17 cellular contexts compared by ENCODE assay signal in genomic region chr2:221100467-221101089, GRCh38.
DNase-seq lines count a peak whose midpoint lies in the region; ATAC-seq and TF ChIP-seq lines count a peak whose summit lies in the region.
"Had no signal": no experiment of that assay in that cellular context is flagged by ENCODE, and none has a peak within 500 bp of the region (broad histone marks: within the 10 kb centered on the region; RNA-seq: fewer than 3 reads in every experiment).

No MANE protein-coding gene starts in this region.

- H3K4me2 ChIP-seq in SK-N-SH = no peak overlapping the region
- no peak overlapping the region for H3K4me2 ChIP-seq in OCI-LY1 (ENCODE audit: low read length)

- peaks cover 9% of the 10 kb centered on the region for H3K27me3 Mint-ChIP-seq in stimulated activated naive CD8-positive, alpha-beta T cell treated with anti-CD3 and anti-CD28 coated beads, Interleukin-15, amount 100 ng/mL, for 72 hours

- no peaks in the 10 kb centered on the region; a peak in 2 of 4 replicates for H3K4me1 ChIP-seq in SK-N-SH (ENCODE audit: control insufficient read depth in 1 of 2, insufficient read depth in 2 of 2, low read depth in 1 of 2, low read length in 1 of 2)
- no peaks in the 10 kb centered on the region for H3K4me1 ChIP-seq in OCI-LY1 (ENCODE audit: insufficient read depth, low read length, severe bottlenecking)
- peaks cover 15% of the 10 kb centered on the region for H3K4me1 ChIP-seq in testis

- no peak overlapping the region for H3K4me3 Mint-ChIP-seq in stimulated activated naive CD8-positive, alpha-beta T cell treated with anti-CD3 and anti-CD28 coated beads, Interleukin-15, amount 100 ng/mL, for 72 hours
- H3K4me3 Mint-ChIP-seq: activated T-helper 17 cell treated with anti-CD3 and anti-CD28 coated beads, Interleukin-2, amount 50 U/mL, for 72 hours; immature natural killer cell; naive B cell had no signal

- TF ChIP-seq CTCF in SK-N-SH (IDR thresholded peaks at IDR 0.05) (peak; percentile 26), OCI-LY1 (IDR thresholded peaks at IDR 0.05; ENCODE audit: low read length) (peak; percentile 11; the same call in 1 of the 2 replicates), testis (IDR thresholded peaks at IDR 0.05) (no peak), dorsolateral prefrontal cortex (IDR thresholded peaks at IDR 0.05 in 54 of 56, conservative IDR thresholded peaks at IDR 0.05 in 2 of 56; ENCODE audit: low read depth in 1 of 56, partially characterized antibody in 56 of 56) (peak in 4 of 56 donors; percentile 13 to 22 (median 18))

- 55% methylated on average over 7 of the region's 11 CpGs for WGBS in SK-N-SH (ENCODE audit: low lambda C conversion rate)
- WGBS in testis, 2 donors = 84% methylated on average over 11 of the region's 11 CpGs

- intact Hi-C loops in testis (cut with DNase I; ENCODE audit: low total_unique reads) = no loop called here
- intact Hi-C loops in dorsolateral prefrontal cortex (cut with DNase I) = no loop called here

- POLR2A ChIA-PET in SK-N-SH (lab: Yijun Ruan, JAX) = no interaction called here

- H3K36me3 ChIP-seq in SK-N-SH (replicated peaks in 1 of 2; ENCODE audit: control insufficient read depth in 1 of 2, insufficient read depth in 2 of 2, low read length in 1 of 2) = no peaks in the 10 kb centered on the region
- H3K36me3 ChIP-seq in OCI-LY1 (ENCODE audit: insufficient read depth, low read length) = no peaks in the 10 kb centered on the region
- H3K36me3 ChIP-seq in testis (ENCODE audit: low read depth, missing control alignments) = no peaks in the 10 kb centered on the region

- DNase-seq in SK-N-SH (no peak), glomerular visceral epithelial cell (ENCODE audit: extremely low spot score) (peak; percentile 81), testis (peak; percentile 35), hippocampal formation (lab: John Stamatoyannopoulos, UW) (no peak), dorsolateral prefrontal cortex (no peak)
- DNase-seq in stimulated activated naive CD8-positive, alpha-beta T cell treated with anti-CD3 and anti-CD28 coated beads, Interleukin-15, amount 100 ng/mL, for 72 hours = no peak
- DNase-seq: activated CD4-positive, alpha-beta T cell treated with anti-CD3 and anti-CD28 coated beads for 48 hours; caudate nucleus; immature natural killer cell; naive B cell; NCI-H1694; NK-92 treated with Interleukin-12 subunit alpha and Interleukin-12 subunit beta, amount 100 ng/mL, for 24 hours had no signal

- H3K27me3 ChIP-seq in SK-N-SH (ENCODE audit: insufficient read depth) = no peaks in the 10 kb centered on the region
- H3K27me3 ChIP-seq in OCI-LY1 (ENCODE audit: insufficient read depth, low read length) = no peaks in the 10 kb centered on the region
- no peaks in the 10 kb centered on the region for H3K27me3 ChIP-seq in testis
- peaks cover 0 to 3% (median 0%) of the 10 kb centered on the region in 45 donors for H3K27me3 ChIP-seq in dorsolateral prefrontal cortex

- H3K4me3 ChIP-seq in SK-N-SH (ENCODE audit: low read depth in 2 of 2, low read length in 1 of 2) (no peak overlapping the region), OCI-LY1 (ENCODE audit: low read depth, low read length, poor library complexity, severe bottlenecking) (no peak overlapping the region), testis (no peak overlapping the region), dorsolateral prefrontal cortex (no peak overlapping the region)
- H3K4me3 ChIP-seq: skin epidermis had no signal

- no peak overlapping the region for H3K27ac ChIP-seq in SK-N-SH (ENCODE audit: low read depth in 2 of 2, low read length in 1 of 2)
- no peak overlapping the region for H3K27ac ChIP-seq in OCI-LY1 (ENCODE audit: low read depth, low read length, poor library complexity, severe bottlenecking)
- H3K27ac ChIP-seq in testis = no peak overlapping the region
- no peak overlapping the region for H3K27ac ChIP-seq in dorsolateral prefrontal cortex
- H3K27ac ChIP-seq: skin epidermis had no signal

- H3K9ac ChIP-seq in SK-N-SH (no peak overlapping the region), OCI-LY1 (ENCODE audit: low read length) (no peak overlapping the region)

- ATAC-seq in SK-N-SH treated with all-trans-retinoic acid at 6 μM for 48 hours = no peak
- ATAC-seq in stimulated activated naive CD8-positive, alpha-beta T cell treated with anti-CD3 and anti-CD28 coated beads, Interleukin-15, amount 100 ng/mL, for 72 hours = no peak
- ATAC-seq: activated T-helper 17 cell treated with anti-CD3 and anti-CD28 coated beads, Interleukin-2, amount 50 U/mL, for 72 hours; esophagus mucosa had no signal

- H3K9me3 ChIP-seq in SK-N-SH (no peaks in the 10 kb centered on the region), OCI-LY1 (ENCODE audit: low read length) (no peaks in the 10 kb centered on the region), testis (no peaks in the 10 kb centered on the region)

- H3K79me2 ChIP-seq in SK-N-SH (ENCODE audit: insufficient read depth) (no peaks in the 10 kb centered on the region), OCI-LY1 (ENCODE audit: insufficient read depth, low read length) (no peaks in the 10 kb centered on the region)

- H4K20me1 ChIP-seq in SK-N-SH (ENCODE audit: insufficient read depth) = no peaks in the 10 kb centered on the region
- H4K20me1 ChIP-seq in OCI-LY1 (ENCODE audit: insufficient read depth, low read length) = no peaks in the 10 kb centered on the region

- peaks cover 8% of the 10 kb centered on the region for H3F3A ChIP-seq in SK-N-SH (replicated peaks; ENCODE audit: insufficient read depth)
- H3F3A ChIP-seq in OCI-LY1 (ENCODE audit: insufficient read depth, low read length) = no peaks in the 10 kb centered on the region

- H2AFZ ChIP-seq in SK-N-SH (ENCODE audit: low read depth) = no peak overlapping the region
- H2AFZ ChIP-seq in OCI-LY1 (ENCODE audit: low read length) = no peak overlapping the region

- CTCF ChIA-PET in SK-N-SH (lab: Yijun Ruan, JAX) = no interaction called here

- H3K9me2 ChIP-seq in SK-N-SH = no peaks in the 10 kb centered on the region
- H3K9me2 ChIP-seq in OCI-LY1 (ENCODE audit: low read depth, low read length) = no peaks in the 10 kb centered on the region

- no peak for TF ChIP-seq RAD21 in SK-N-SH (IDR thresholded peaks at IDR 0.05; ENCODE audit: low read length)

- TF ChIP-seq EP300 in SK-N-SH (IDR thresholded peaks at IDR 0.05; ENCODE audit: borderline replicate concordance in 1 of 2, low read depth in 1 of 2, low read length in 1 of 2) = no peak

- no peak overlapping the region for H3K27ac Mint-ChIP-seq in stimulated activated naive CD8-positive, alpha-beta T cell treated with anti-CD3 and anti-CD28 coated beads, Interleukin-15, amount 100 ng/mL, for 72 hours
- H3K27ac Mint-ChIP-seq: activated T-helper 17 cell treated with anti-CD3 and anti-CD28 coated beads, Interleukin-2, amount 50 U/mL, for 72 hours; immature natural killer cell had no signal

- TF ChIP-seq POLR2A in testis (IDR thresholded peaks at IDR 0.05) = no peak

- H3K9me3 Mint-ChIP-seq in stimulated activated naive CD8-positive, alpha-beta T cell treated with anti-CD3 and anti-CD28 coated beads, Interleukin-15, amount 100 ng/mL, for 72 hours = peaks cover 0 to 7% of the 10 kb centered on the region in 2 donors
- H3K9me3 Mint-ChIP-seq: activated T-helper 17 cell treated with anti-CD3 and anti-CD28 coated beads, Interleukin-2, amount 50 U/mL, for 72 hours; immature natural killer cell had no signal

- H3K4me1 Mint-ChIP-seq in stimulated activated naive CD8-positive, alpha-beta T cell treated with anti-CD3 and anti-CD28 coated beads, Interleukin-15, amount 100 ng/mL, for 72 hours = no peaks in the 10 kb centered on the region

TF ChIP-seq in SK-N-SH, 30 proteins besides CTCF, POLR2A, EP300 and RAD21 (continues in another document):
- TF ChIP-seq POLR2AphosphoS5 (IDR thresholded peaks at IDR 0.05; ENCODE audit: low read depth, low read length) = no peak
- no peak for TF ChIP-seq JUND (IDR thresholded peaks at IDR 0.05)
- no peak for TF ChIP-seq CHD2 (IDR thresholded peaks at IDR 0.05; ENCODE audit: low read length, partially characterized antibody)
- no peak for TF ChIP-seq FOXM1 (IDR thresholded peaks at IDR 0.05; ENCODE audit: low read depth)
- no peak for TF ChIP-seq USF1 (IDR thresholded peaks at IDR 0.05; ENCODE audit: borderline replicate concordance, low read depth)
- TF ChIP-seq MXI1 (IDR thresholded peaks at IDR 0.05; ENCODE audit: low read depth, low read length) = no peak
- TF ChIP-seq MEF2A (IDR thresholded peaks at IDR 0.05; ENCODE audit: borderline replicate concordance, low read depth) = no peak

TF ChIP-seq in SK-N-SH treated with all-trans-retinoic acid at 6 μM for 48 hours, 23 proteins besides CTCF, POLR2A, EP300 and RAD21 (continues in another document):
- no peak for TF ChIP-seq RARB (CRISPR knock-in tag; IDR thresholded peaks at IDR 0.05)
- no peak for TF ChIP-seq ZNF70 (CRISPR knock-in tag; IDR thresholded peaks at IDR 0.05)
- TF ChIP-seq SNAI2 (CRISPR knock-in tag; IDR thresholded peaks at IDR 0.05) = no peak
- TF ChIP-seq ZFP30 (CRISPR knock-in tag; IDR thresholded peaks at IDR 0.05) = no peak
- TF ChIP-seq GLIS3 (CRISPR knock-in tag; IDR thresholded peaks at IDR 0.05) = no peak
- no peak for TF ChIP-seq ARNTL (CRISPR knock-in tag; IDR thresholded peaks at IDR 0.05; ENCODE audit: borderline replicate concordance, low read depth)
- TF ChIP-seq TOX (CRISPR knock-in tag; IDR thresholded peaks at IDR 0.05; ENCODE audit: borderline replicate concordance) = no peak
- TF ChIP-seq CREB5 (CRISPR knock-in tag; IDR thresholded peaks at IDR 0.05; ENCODE audit: low read depth) = no peak
- no peak for TF ChIP-seq ZNF8 (CRISPR knock-in tag; IDR thresholded peaks at IDR 0.05)

Comparison
In these comparisons a context has a peak if more than half of its experiments do, and no peak if none do; other contexts are left out.
1. DNase-seq: peak in glomerular visceral epithelial cell (single experiment) and testis (single experiment); none in SK-N-SH (single experiment), stimulated activated naive CD8-positive, alpha-beta T cell treated with anti-CD3 and anti-CD28 coated beads, Interleukin-15, amount 100 ng/mL, for 72 hours (0 of 2), hippocampal formation (0 of 2) and dorsolateral prefrontal cortex (0 of 10).
2. CTCF ChIP-seq: peak in SK-N-SH (single experiment) and OCI-LY1 (single experiment); none in testis (0 of 3).